In the genomic region with DNA sequence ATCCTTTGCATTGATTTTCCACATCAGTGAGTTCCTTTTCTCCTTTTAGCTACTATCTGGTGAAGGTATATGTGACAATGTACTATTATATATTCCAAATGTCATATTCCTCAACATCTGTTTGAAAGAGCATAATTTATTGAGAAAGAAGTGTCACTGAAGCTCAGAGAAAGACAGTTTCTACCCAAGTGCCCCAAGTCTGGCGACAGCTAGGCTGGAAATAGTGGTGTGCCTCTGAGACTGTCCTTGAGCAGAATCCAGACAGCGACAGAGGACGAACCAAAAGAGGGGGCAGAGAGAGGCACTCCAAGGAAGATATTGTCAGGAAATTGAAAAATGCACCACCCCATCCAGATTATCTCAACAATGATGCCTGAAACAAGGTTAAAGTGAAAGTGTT, we compare ENCODE assay signal across 31 cellular contexts. TPM values are rescaled to one million over a fixed set of nuclear protein-coding genes. Genes with fewer than 3 reads are reported as not detected.
"Had no signal": no experiment of that assay in that cellular context is flagged by ENCODE, and none has a peak within 500 bp of the region (broad histone marks: within the 10 kb centered on the region; RNA-seq: fewer than 3 reads in every experiment).

No MANE protein-coding gene starts in this region.

- DNase-seq: activated CD4-positive, alpha-beta memory T cell treated with anti-CD3 and anti-CD28 coated beads for 36 hours; activated CD4-positive, alpha-beta T cell treated with anti-CD3 and anti-CD28 coated beads for 36 hours; activated CD4-positive, alpha-beta T cell treated with anti-CD3 and anti-CD28 coated beads, Interleukin-2, amount 10 ng/mL, durations not matched to agents 24 days and 14 days; activated CD4-positive, CD25-positive, alpha-beta regulatory T cell; activated CD4-positive, CD25-positive, alpha-beta regulatory T cell treated with anti-CD3 and anti-CD28 coated beads, Interleukin-2, amount 50 U/mL, for 72 hours; activated CD8-positive, alpha-beta memory T cell treated with anti-CD3 and anti-CD28 coated beads, Interleukin-2, amount 50 U/mL, for 48 hours; activated CD8-positive, alpha-beta T cell treated with anti-CD3 and anti-CD28 coated beads, Interleukin-2, amount 10 ng/mL, durations not matched to agents 7 days and 5 days; activated gamma-delta T cell; activated naive CD4-positive, alpha-beta T cell; activated naive CD4-positive, alpha-beta T cell treated with anti-CD3 and anti-CD28 coated beads, Interleukin-2, amount 10 ng/mL, durations not matched to agents 7 days and 5 days; activated naive CD8-positive, alpha-beta T cell treated with anti-CD3 and anti-CD28 coated beads, Interleukin-2, amount 10 ng/mL, durations not matched to agents 7 days and 5 days; activated T-cell treated with anti-CD3 and anti-CD28 coated beads for 4 hours; activated T-cell treated with anti-CD3 and anti-CD28 coated beads, Interleukin-2, amount 50 U/mL, for 24 hours; activated T-cell treated with anti-CD3 and anti-CD28 coated beads, Interleukin-2, amount 50 U/mL, for 72 hours; cortex of kidney; dermis blood vessel endothelial cell; effector CD4-positive, alpha-beta T cell; effector memory CD8-positive, alpha-beta T cell; erythroblast; foreskin keratinocyte; gastrocnemius medialis; glutamatergic neuron; T-helper 2 cell had no signal

- H3K9me3 ChIP-seq: ascending aorta, gastrocnemius medialis had no signal

- ATAC-seq: activated CD4-positive, alpha-beta T cell treated with anti-CD3 and anti-CD28 coated beads for 36 hours; activated CD8-positive, alpha-beta T cell treated with anti-CD3 and anti-CD28 coated beads, Interleukin-2, amount 10 ng/mL, durations not matched to agents 7 days and 5 days; activated naive CD4-positive, alpha-beta T cell treated with anti-CD3 and anti-CD28 coated beads, Interleukin-2, amount 50 U/mL, for 72 hours; activated T-cell treated with anti-CD3 and anti-CD28 coated beads, Interleukin-2, amount 50 U/mL, for 72 hours; effector memory CD8-positive, alpha-beta T cell; foreskin keratinocyte had no signal

- H3K27me3 Mint-ChIP-seq: activated CD4-positive, alpha-beta T cell treated with anti-CD3 and anti-CD28 coated beads, Interleukin-2, amount 10 ng/mL, durations not matched to agents 24 days and 14 days; activated naive CD4-positive, alpha-beta T cell treated with anti-CD3 and anti-CD28 coated beads, Interleukin-2, amount 10 ng/mL, durations not matched to agents 7 days and 5 days; activated naive CD8-positive, alpha-beta T cell treated with anti-CD3 and anti-CD28 coated beads, Interleukin-2, amount 10 ng/mL, durations not matched to agents 7 days and 5 days had no signal

- H3K4me3 ChIP-seq: ascending aorta, breast epithelium, esophagus muscularis mucosa, gastrocnemius medialis had no signal

- H3K9me3 Mint-ChIP-seq: activated CD4-positive, alpha-beta memory T cell treated with anti-CD3 and anti-CD28 coated beads for 36 hours; activated CD4-positive, alpha-beta T cell treated with anti-CD3 and anti-CD28 coated beads, Interleukin-2, amount 10 ng/mL, durations not matched to agents 24 days and 14 days; activated naive CD8-positive, alpha-beta T cell treated with anti-CD3 and anti-CD28 coated beads, Interleukin-2, amount 10 ng/mL, durations not matched to agents 7 days and 5 days; activated T-cell treated with anti-CD3 and anti-CD28 coated beads, Interleukin-2, amount 50 U/mL, for 24 hours had no signal

- H3K36me3 ChIP-seq: ascending aorta, breast epithelium, esophagus muscularis mucosa, gastrocnemius medialis had no signal

- H3K4me1 Mint-ChIP-seq: activated CD4-positive, alpha-beta T cell treated with anti-CD3 and anti-CD28 coated beads for 36 hours; activated CD4-positive, alpha-beta T cell treated with anti-CD3 and anti-CD28 coated beads, Interleukin-2, amount 10 ng/mL, durations not matched to agents 24 days and 14 days; activated naive CD4-positive, alpha-beta T cell treated with anti-CD3 and anti-CD28 coated beads, Interleukin-2, amount 10 ng/mL, durations not matched to agents 7 days and 5 days; activated naive CD8-positive, alpha-beta T cell treated with anti-CD3 and anti-CD28 coated beads, Interleukin-2, amount 10 ng/mL, durations not matched to agents 7 days and 5 days had no signal

- H3K4me3 Mint-ChIP-seq: activated CD4-positive, alpha-beta memory T cell treated with anti-CD3 and anti-CD28 coated beads for 36 hours; activated CD4-positive, alpha-beta T cell treated with anti-CD3 and anti-CD28 coated beads for 36 hours; activated CD4-positive, alpha-beta T cell treated with anti-CD3 and anti-CD28 coated beads, Interleukin-2, amount 10 ng/mL, durations not matched to agents 24 days and 14 days; activated CD8-positive, alpha-beta T cell treated with anti-CD3 and anti-CD28 coated beads, Interleukin-2, amount 10 ng/mL, durations not matched to agents 7 days and 5 days; activated naive CD4-positive, alpha-beta T cell treated with anti-CD3 and anti-CD28 coated beads, Interleukin-2, amount 10 ng/mL, durations not matched to agents 7 days and 5 days; activated naive CD8-positive, alpha-beta T cell treated with anti-CD3 and anti-CD28 coated beads, Interleukin-2, amount 10 ng/mL, durations not matched to agents 7 days and 5 days; activated T-cell treated with anti-CD3 and anti-CD28 coated beads, Interleukin-2, amount 50 U/mL, for 24 hours; activated T-cell treated with anti-CD3 and anti-CD28 coated beads, Interleukin-2, amount 50 U/mL, for 72 hours; brain; effector memory CD8-positive, alpha-beta T cell had no signal

- H3K27ac ChIP-seq: ascending aorta, breast epithelium, foreskin keratinocyte, gastrocnemius medialis had no signal

- H3K4me1 ChIP-seq: ascending aorta, breast epithelium, foreskin keratinocyte had no signal

- H3K27ac Mint-ChIP-seq: activated CD4-positive, alpha-beta memory T cell treated with anti-CD3 and anti-CD28 coated beads for 36 hours; activated CD4-positive, alpha-beta T cell treated with anti-CD3 and anti-CD28 coated beads for 36 hours; activated CD4-positive, alpha-beta T cell treated with anti-CD3 and anti-CD28 coated beads, Interleukin-2, amount 10 ng/mL, durations not matched to agents 24 days and 14 days; activated CD8-positive, alpha-beta T cell treated with anti-CD3 and anti-CD28 coated beads, Interleukin-2, amount 10 ng/mL, durations not matched to agents 7 days and 5 days; activated naive CD4-positive, alpha-beta T cell treated with anti-CD3 and anti-CD28 coated beads, Interleukin-2, amount 10 ng/mL, durations not matched to agents 7 days and 5 days; activated naive CD4-positive, alpha-beta T cell treated with anti-CD3 and anti-CD28 coated beads, Interleukin-2, amount 50 U/mL, for 72 hours; activated naive CD8-positive, alpha-beta T cell treated with anti-CD3 and anti-CD28 coated beads, Interleukin-2, amount 10 ng/mL, durations not matched to agents 7 days and 5 days; activated T-cell treated with anti-CD3 and anti-CD28 coated beads, Interleukin-2, amount 50 U/mL, for 24 hours; activated T-cell treated with anti-CD3 and anti-CD28 coated beads, Interleukin-2, amount 50 U/mL, for 72 hours; effector memory CD8-positive, alpha-beta T cell had no signal

- H3K27me3 ChIP-seq: ascending aorta, breast epithelium, esophagus muscularis mucosa, foreskin keratinocyte, gastrocnemius medialis had no signal

- H3K36me3 Mint-ChIP-seq: activated CD4-positive, alpha-beta memory T cell treated with anti-CD3 and anti-CD28 coated beads for 36 hours; activated naive CD4-positive, alpha-beta T cell treated with anti-CD3 and anti-CD28 coated beads, Interleukin-2, amount 10 ng/mL, durations not matched to agents 7 days and 5 days; activated naive CD4-positive, alpha-beta T cell treated with anti-CD3 and anti-CD28 coated beads, Interleukin-2, amount 50 U/mL, for 72 hours; activated naive CD8-positive, alpha-beta T cell treated with anti-CD3 and anti-CD28 coated beads, Interleukin-2, amount 10 ng/mL, durations not matched to agents 7 days and 5 days; brain had no signal

RNA-seq across cellular contexts. Expression of a gene that starts 15.7 kb away (rescaled TPM):
- total RNA-seq: activated CD4-positive, alpha-beta memory T cell treated with anti-CD3 and anti-CD28 coated beads for 36 hours; activated CD4-positive, alpha-beta T cell treated with anti-CD3 and anti-CD28 coated beads for 36 hours; activated CD4-positive, alpha-beta T cell treated with anti-CD3 and anti-CD28 coated beads, Interleukin-2, amount 10 ng/mL, durations not matched to agents 24 days and 14 days; activated CD8-positive, alpha-beta memory T cell treated with anti-CD3 and anti-CD28 coated beads for 36 hours; activated CD8-positive, alpha-beta T cell treated with anti-CD3 and anti-CD28 coated beads, Interleukin-2, amount 10 ng/mL, durations not matched to agents 7 days and 5 days; activated naive CD4-positive, alpha-beta T cell treated with anti-CD3 and anti-CD28 coated beads, Interleukin-2, amount 50 U/mL, for 72 hours; activated naive CD8-positive, alpha-beta T cell treated with anti-CD3 and anti-CD28 coated beads, Interleukin-2, amount 10 ng/mL, durations not matched to agents 7 days and 5 days; activated T-cell treated with anti-CD3 and anti-CD28 coated beads, Interleukin-2, amount 50 U/mL, for 72 hours; ascending aorta; breast epithelium; chondrocyte; dermis blood vessel endothelial cell; esophagus muscularis mucosa; foreskin keratinocyte; gastrocnemius medialis; T-helper 1 cell treated with Interleukin-12 subunit alpha and Interleukin-12 subunit beta and Interleukin-4 antibody, amounts not matched to agents 30 ng/mL and 1 ng/mL, for 36 hours had no signal
